ENCODE assay signal across 21 cellular contexts in the genomic region with DNA sequence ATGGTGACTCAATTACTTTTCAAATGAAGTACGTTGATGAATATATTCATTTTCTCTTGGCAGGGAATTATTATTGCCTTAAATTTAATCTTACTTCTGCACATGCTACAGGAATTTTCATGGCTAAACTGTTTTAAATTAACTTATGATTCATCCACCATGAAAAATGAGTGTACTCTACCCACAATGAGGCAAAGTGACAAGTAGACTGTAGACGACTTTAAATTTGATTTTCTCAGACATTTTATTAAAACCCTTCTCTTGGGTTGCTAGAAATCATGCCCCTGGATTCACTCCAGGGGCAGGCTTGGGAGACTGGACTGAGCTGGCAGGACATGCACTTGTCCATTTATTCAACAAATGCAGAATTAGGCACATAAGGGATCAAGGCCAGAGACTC. TPM values are rescaled to one million over a fixed set of nuclear protein-coding genes. Genes with fewer than 3 reads are reported as not detected.
DNase-seq lines count a peak whose midpoint lies in the region; ATAC-seq and TF ChIP-seq lines count a peak whose summit lies in the region.
"Had no signal": no experiment of that assay in that cellular context is flagged by ENCODE, and none has a peak within 500 bp of the region (broad histone marks: within the 10 kb centered on the region; RNA-seq: fewer than 3 reads in every experiment).

No MANE protein-coding gene starts in this region.

- no peak overlapping the region for H3K4me3 ChIP-seq in astrocyte of the spinal cord (ENCODE audit: low read depth, low read length)
- H3K4me3 ChIP-seq: GM12878, SJCRH30 had no signal

- DNase-seq in AG08395 (ENCODE audit: low spot score) (peak; percentile 32), HT1080 (ENCODE audit: low read depth) (peak; percentile 37), astrocyte of the spinal cord (ENCODE audit: low read depth, low spot score) (peak; percentile 40), kidney tubule cell (ENCODE audit: low spot score) (peak; percentile 71), SHP77 treated with DMSO at 0.1 percent for 48 hours (lab: John Stamatoyannopoulos, UW) (no peak), SIG-M5 treated with dmso at 0.1 percent for 504 hours (lab: John Stamatoyannopoulos, UW; ENCODE audit: unreplicated experiment) (no peak), H4 (ENCODE audit: low spot score) (no peak)
- DNase-seq: activated CD4-positive, alpha-beta T cell treated with anti-CD3 and anti-CD28 coated beads, Interleukin-2, amount 50 U/mL, for 4 hours; activated T-cell treated with anti-CD3 and anti-CD28 coated beads for 4 hours; amniotic stem cell; DMS 273 treated with DMSO at 0.1 percent for 48 hours; effector CD8-positive, alpha-beta T cell; naive thymus-derived CD4-positive, alpha-beta T cell; NCI-H146; NCI-H2171 treated with DMSO at 0.1 percent for 48 hours; NCI-H69; right cardiac atrium; SJCRH30; substantia nigra had no signal

- no peak for ATAC-seq in HG03378 (IDR thresholded peaks at IDR 0.05; ENCODE audit: unreplicated experiment)
- ATAC-seq: GM12878; naive thymus-derived CD4-positive, alpha-beta T cell; right cardiac atrium had no signal

- in situ Hi-C loops in astrocyte of the spinal cord (cut with HindIII; ENCODE audit: low sequenced_read_pairs), result no loop called here

- TF ChIP-seq CTCF in astrocyte of the spinal cord (IDR thresholded peaks at IDR 0.05; ENCODE audit: low read depth, low read length), result no peak

RNA-seq across cellular contexts. Expression of a gene that starts 23.5 kb away (rescaled TPM):
- 40.2 and 45.6 TPM in 2 replicates for total RNA-seq in HT1080 (2014; rRNA removed; shearing (Covaris generic))
- polyA plus RNA-seq in HT1080 (2015; cell fraction: cytosol; rRNA removed), result 27.7 and 37.8 TPM in 2 replicates
- 69.2 and 86.7 TPM in 2 replicates for polyA plus RNA-seq in HT1080 (2015; cell fraction: nucleus; rRNA removed)
- total RNA-seq in H4 (2014; rRNA removed; shearing (Covaris generic)), result 3.9 and 8.8 TPM in 2 replicates

RNA-seq across cellular contexts. Expression of a gene that starts 45.0 kb away (rescaled TPM):
- 17.3 and 26.2 TPM in 2 replicates for total RNA-seq in HT1080 (2014; rRNA removed; shearing (Covaris generic))
- 10.4 and 14.0 TPM in 2 replicates for polyA plus RNA-seq in HT1080 (2015; cell fraction: cytosol; rRNA removed)
- 59.8 and 66.1 TPM in 2 replicates for polyA plus RNA-seq in HT1080 (2015; cell fraction: nucleus; rRNA removed)
- total RNA-seq in H4 (2014; rRNA removed; shearing (Covaris generic)), result 33.2 and 53.4 TPM in 2 replicates

Comparison
In these comparisons a context has a peak if more than half of its experiments do, and no peak if none do; other contexts are left out.
1. DNase-seq: peak in AG08395 (single experiment), HT1080 (single experiment), astrocyte of the spinal cord (single experiment) and kidney tubule cell (single experiment); none in SHP77 treated with DMSO at 0.1 percent for 48 hours (single experiment), SIG-M5 treated with dmso at 0.1 percent for 504 hours (single experiment) and H4 (single experiment).